ENCODE assay signal across 2 cellular contexts in genomic region chr3:14524311-14524711, GRCh38.
TF ChIP-seq lines count a peak whose summit lies in the region.

No MANE protein-coding gene starts in this region.

TF ChIP-seq in HEK293, 187 proteins besides CTCF, POLR2A, EP300 and RAD21:
- TF ChIP-seq SCRT2 (tag by site-specific recombination; IDR thresholded peaks at IDR 0.05): 0 out of 2 replicates have a peak, but pooled peaks have one; percentile 27
- peak; percentile 83 for TF ChIP-seq ZFHX2 (tag by site-specific recombination; conservative IDR thresholded peaks at IDR 0.05)
- TF ChIP-seq, protein P1, sequence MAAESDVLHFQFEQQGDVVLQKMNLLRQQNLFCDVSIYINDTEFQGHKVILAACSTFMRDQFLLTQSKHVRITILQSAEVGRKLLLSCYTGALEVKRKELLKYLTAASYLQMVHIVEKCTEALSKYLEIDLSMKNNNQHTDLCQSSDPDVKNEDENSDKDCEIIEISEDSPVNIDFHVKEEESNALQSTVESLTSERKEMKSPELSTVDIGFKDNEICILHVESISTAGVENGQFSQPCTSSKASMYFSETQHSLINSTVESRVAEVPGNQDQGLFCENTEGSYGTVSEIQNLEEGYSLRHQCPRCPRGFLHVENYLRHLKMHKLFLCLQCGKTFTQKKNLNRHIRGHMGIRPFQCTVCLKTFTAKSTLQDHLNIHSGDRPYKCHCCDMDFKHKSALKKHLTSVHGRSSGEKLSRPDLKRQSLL (tag by site-specific recombination; IDR thresholded peaks at IDR 0.05): peak; percentile 79; the same call in 1 of the 2 replicates
- no peak for TF ChIP-seq ZBTB49 (tag by site-specific recombination; IDR thresholded peaks at IDR 0.05; ENCODE audit: low read depth)
- TF ChIP-seq, protein P2, sequence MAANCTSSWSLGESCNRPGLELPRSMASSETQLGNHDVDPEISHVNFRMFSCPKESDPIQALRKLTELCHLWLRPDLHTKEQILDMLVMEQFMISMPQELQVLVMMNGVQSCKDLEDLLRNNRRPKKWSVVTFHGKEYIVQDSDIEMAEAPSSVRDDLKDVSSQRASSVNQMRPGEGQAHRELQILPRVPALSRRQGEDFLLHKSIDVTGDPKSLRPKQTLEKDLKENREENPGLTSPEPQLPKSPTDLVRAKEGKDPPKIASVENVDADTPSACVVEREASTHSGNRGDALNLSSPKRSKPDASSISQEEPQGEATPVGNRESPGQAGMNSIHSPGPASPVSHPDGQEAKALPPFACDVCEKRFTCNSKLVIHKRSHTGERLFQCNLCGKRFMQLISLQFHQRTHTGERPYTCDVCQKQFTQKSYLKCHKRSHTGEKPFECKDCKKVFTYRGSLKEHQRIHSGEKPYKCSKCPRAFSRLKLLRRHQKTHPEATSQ (tag by site-specific recombination; IDR thresholded peaks at IDR 0.05): no peak
- peak; percentile 87 for TF ChIP-seq EGR2 (tag by site-specific recombination; IDR thresholded peaks at IDR 0.05; ENCODE audit: low read depth)
- TF ChIP-seq, protein P3, sequence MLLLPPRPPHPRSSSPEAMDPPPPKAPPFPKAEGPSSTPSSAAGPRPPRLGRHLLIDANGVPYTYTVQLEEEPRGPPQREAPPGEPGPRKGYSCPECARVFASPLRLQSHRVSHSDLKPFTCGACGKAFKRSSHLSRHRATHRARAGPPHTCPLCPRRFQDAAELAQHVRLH (tag by site-specific recombination; IDR thresholded peaks at IDR 0.05): no peak
- TF ChIP-seq, protein P4, sequence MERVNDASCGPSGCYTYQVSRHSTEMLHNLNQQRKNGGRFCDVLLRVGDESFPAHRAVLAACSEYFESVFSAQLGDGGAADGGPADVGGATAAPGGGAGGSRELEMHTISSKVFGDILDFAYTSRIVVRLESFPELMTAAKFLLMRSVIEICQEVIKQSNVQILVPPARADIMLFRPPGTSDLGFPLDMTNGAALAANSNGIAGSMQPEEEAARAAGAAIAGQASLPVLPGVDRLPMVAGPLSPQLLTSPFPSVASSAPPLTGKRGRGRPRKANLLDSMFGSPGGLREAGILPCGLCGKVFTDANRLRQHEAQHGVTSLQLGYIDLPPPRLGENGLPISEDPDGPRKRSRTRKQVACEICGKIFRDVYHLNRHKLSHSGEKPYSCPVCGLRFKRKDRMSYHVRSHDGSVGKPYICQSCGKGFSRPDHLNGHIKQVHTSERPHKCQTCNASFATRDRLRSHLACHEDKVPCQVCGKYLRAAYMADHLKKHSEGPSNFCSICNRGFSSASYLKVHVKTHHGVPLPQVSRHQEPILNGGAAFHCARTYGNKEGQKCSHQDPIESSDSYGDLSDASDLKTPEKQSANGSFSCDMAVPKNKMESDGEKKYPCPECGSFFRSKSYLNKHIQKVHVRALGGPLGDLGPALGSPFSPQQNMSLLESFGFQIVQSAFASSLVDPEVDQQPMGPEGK (tag by site-specific recombination; IDR thresholded peaks at IDR 0.05): no peak
- TF ChIP-seq WT1 (tag by site-specific recombination; IDR thresholded peaks at IDR 0.05): no peak
- 0 out of 2 replicates have a peak, but pooled peaks have one; percentile 26 for TF ChIP-seq ZNF600 (tag by site-specific recombination; IDR thresholded peaks at IDR 0.05)
- no peak for TF ChIP-seq ZNF596 (tag by site-specific recombination; IDR thresholded peaks at IDR 0.05)

TF ChIP-seq in GM12878, 131 proteins besides CTCF, POLR2A, EP300 and RAD21:
- no peak for TF ChIP-seq NR2C2 (IDR thresholded peaks at IDR 0.05; ENCODE audit: borderline replicate concordance, control insufficient read depth, insufficient read length, low read depth)
- no peak for TF ChIP-seq MTA2 (IDR thresholded peaks at IDR 0.05; ENCODE audit: low read depth)
